In genomic region chr5:123156577-123157296, GRCh38 we compare ENCODE assay signal across 11 cellular contexts.
A peak's percentile ranks its signal among the peaks of the same experiment; 100 is the strongest.
DNase-seq lines count a peak whose midpoint lies in the region; ATAC-seq and TF ChIP-seq lines count a peak whose summit lies in the region.
"Had no signal": no experiment of that assay in that cellular context is flagged by ENCODE, and none has a peak within 500 bp of the region (broad histone marks: within the 10 kb centered on the region; RNA-seq: fewer than 3 reads in every experiment).

No MANE protein-coding gene starts in this region.

- 12 to 20% (median 15%) methylated on average over 7 of the region's 7 CpGs for WGBS in ovary, 3 donors

- H3K9me3 ChIP-seq in ovary, result no peaks in the 10 kb centered on the region

- TF ChIP-seq CTCF in epithelial cell of esophagus (IDR thresholded peaks at IDR 0.05; ENCODE audit: insufficient read depth, low read depth, low read length, missing control alignments) (no peak), ovary (IDR thresholded peaks at IDR 0.05) (no peak)

- no peak for TF ChIP-seq EP300 in ovary (IDR thresholded peaks at IDR 0.05)

- H3K4me1 ChIP-seq in ovary (ENCODE audit: insufficient read depth), result peaks cover 11% of the 10 kb centered on the region

- in situ Hi-C loops in KBM-7 (cut with MboI; ENCODE audit: low pct_unique_long_range_greater_than_20kb, low sequenced_read_pairs), result no loop called here

- DNase-seq in AG20443 (ENCODE audit: low spot score) (peak; percentile 56), M059J (ENCODE audit: low read depth) (peak; percentile 92), epithelial cell of esophagus (ENCODE audit: low read depth) (peak; percentile 4), ovary (peak in 4 of 5 donors; percentile 21 to 37 (median 28)), KBM-7 (no peak)
- no peak for DNase-seq in activated effector memory CD4-positive, alpha-beta T cell treated with Interleukin-2 at 50 U/mL for 16 hours
- DNase-seq: activated CD4-positive, alpha-beta memory T cell treated with anti-CD3 and anti-CD28 coated beads for 36 hours; CD8-positive, alpha-beta memory T cell had no signal

- no peak for TF ChIP-seq POLR2A in ovary (IDR thresholded peaks at IDR 0.05)

- H3K27me3 ChIP-seq in ovary, result no peaks in the 10 kb centered on the region

- intact Hi-C loops in ovary (cut with DNase I), result loop anchor here in 1 of 4 donors (5.0 kb wide), 1 partner anchor 639 kb away; no protein-coding TSS in a partner anchor

- peak overlapping the region in 1 of 2 donors; percentile 52 for H3K27ac ChIP-seq in ovary
- H3K27ac ChIP-seq: SK-N-MC had no signal

- H3K4me3 ChIP-seq in epithelial cell of esophagus (ENCODE audit: low read length) (no peak overlapping the region), ovary (no peak overlapping the region)
- H3K4me3 ChIP-seq: SK-N-MC had no signal

- ATAC-seq in GM21515 (IDR thresholded peaks at IDR 0.05; ENCODE audit: unreplicated experiment) (no peak), HG03565 (IDR thresholded peaks at IDR 0.05; ENCODE audit: unreplicated experiment) (no peak)

- H3K36me3 ChIP-seq in ovary, result no peaks in the 10 kb centered on the region

Comparison
In these comparisons a context has a peak if more than half of its experiments do, and no peak if none do; other contexts are left out.
1. DNase-seq: peak in AG20443 (single experiment), M059J (single experiment), epithelial cell of esophagus (single experiment) and ovary (4 of 5); none in KBM-7 (single experiment) and activated effector memory CD4-positive, alpha-beta T cell treated with Interleukin-2 at 50 U/mL for 16 hours (single experiment).